Comparison of ENCODE assay signal across 24 cellular contexts in the genomic region with DNA sequence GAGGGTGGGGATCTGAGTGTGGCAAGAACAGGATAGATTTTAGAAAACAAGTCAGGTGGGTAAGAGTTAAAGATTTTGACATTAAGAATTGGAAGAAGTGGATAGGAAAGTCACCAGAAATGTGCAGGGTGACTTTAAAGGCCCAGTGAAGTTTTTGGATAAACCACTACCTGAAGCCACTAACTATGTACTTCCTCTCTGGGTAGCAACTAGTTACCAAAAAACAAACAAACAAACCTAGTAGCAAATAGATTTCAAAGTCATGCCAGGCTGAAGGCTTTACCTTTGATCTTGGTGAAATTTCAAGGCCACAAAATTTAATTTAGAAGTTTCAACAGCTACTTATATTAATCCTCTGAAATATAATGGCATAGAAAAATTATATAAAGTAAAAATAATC. TPM values are rescaled to one million over a fixed set of nuclear protein-coding genes. Genes with fewer than 3 reads are reported as not detected.
"Had no signal": no experiment of that assay in that cellular context is flagged by ENCODE, and none has a peak within 500 bp of the region (broad histone marks: within the 10 kb centered on the region; RNA-seq: fewer than 3 reads in every experiment).

No MANE protein-coding gene starts in this region.

- H3K4me1 Mint-ChIP-seq: brain, WTC11 had no signal

- H3K4me3 Mint-ChIP-seq: activated CD8-positive, alpha-beta T cell treated with anti-CD3 and anti-CD28 coated beads, Interleukin-2, amount 10 ng/mL, durations not matched to agents 7 days and 5 days; activated naive CD4-positive, alpha-beta T cell treated with anti-CD3 and anti-CD28 coated beads, Interleukin-2, amount 50 U/mL, for 24 hours; brain; WTC11 had no signal

- H3K27ac Mint-ChIP-seq: activated CD8-positive, alpha-beta T cell treated with anti-CD3 and anti-CD28 coated beads, Interleukin-2, amount 10 ng/mL, durations not matched to agents 7 days and 5 days; activated naive CD4-positive, alpha-beta T cell treated with anti-CD3 and anti-CD28 coated beads, Interleukin-2, amount 50 U/mL, for 24 hours; brain; WTC11 had no signal

- ATAC-seq: Panc1, Right ventricle myocardium inferior, WTC11 had no signal

- H3K27me3 Mint-ChIP-seq: activated naive CD4-positive, alpha-beta T cell treated with anti-CD3 and anti-CD28 coated beads, Interleukin-2, amount 50 U/mL, for 24 hours had no signal

- H3K36me3 Mint-ChIP-seq: activated naive CD4-positive, alpha-beta T cell treated with anti-CD3 and anti-CD28 coated beads, Interleukin-2, amount 50 U/mL, for 24 hours; brain; WTC11 had no signal

- H3K9me3 Mint-ChIP-seq: activated naive CD4-positive, alpha-beta T cell treated with anti-CD3 and anti-CD28 coated beads, Interleukin-2, amount 50 U/mL, for 24 hours; brain; WTC11 had no signal

- H3K27ac ChIP-seq: SK-N-MC had no signal

- DNase-seq: activated CD4-positive, alpha-beta T cell treated with anti-CD3 and anti-CD28 coated beads for 48 hours; activated CD4-positive, alpha-beta T cell treated with anti-CD3 and anti-CD28 coated beads, Interleukin-2, amount 50 U/mL, for 4 hours; activated CD4-positive, CD25-positive, alpha-beta regulatory T cell treated with anti-CD3 and anti-CD28 coated beads, Interleukin-2, amount 50 U/mL, for 72 hours; activated CD8-positive, alpha-beta memory T cell treated with anti-CD3 and anti-CD28 coated beads, Interleukin-2, amount 50 U/mL, for 48 hours; activated CD8-positive, alpha-beta T cell treated with anti-CD3 and anti-CD28 coated beads, Interleukin-2, amount 10 ng/mL, durations not matched to agents 7 days and 5 days; activated T-cell treated with anti-CD3 and anti-CD28 coated beads, Interleukin-2, amount 50 U/mL, for 1 hour; amygdala; NCI-H1105; NCI-H1436; NCI-H1694 treated with DMSO at 0.1 percent for 48 hours; NCI-H2029 treated with DMSO at 0.1 percent for 48 hours; NCI-H446; NCI-H524; RPMI8226; T-helper 9 cell had no signal

- H3K4me3 ChIP-seq: SK-N-MC had no signal

RNA-seq across cellular contexts. Expression of gene PSMA8, which starts 42.5 kb away (rescaled TPM):
- total RNA-seq: astrocyte, LHCN-M2, MCF 10A, WTC11 had no signal
